19 cellular contexts compared by ENCODE assay signal in the genomic region with DNA sequence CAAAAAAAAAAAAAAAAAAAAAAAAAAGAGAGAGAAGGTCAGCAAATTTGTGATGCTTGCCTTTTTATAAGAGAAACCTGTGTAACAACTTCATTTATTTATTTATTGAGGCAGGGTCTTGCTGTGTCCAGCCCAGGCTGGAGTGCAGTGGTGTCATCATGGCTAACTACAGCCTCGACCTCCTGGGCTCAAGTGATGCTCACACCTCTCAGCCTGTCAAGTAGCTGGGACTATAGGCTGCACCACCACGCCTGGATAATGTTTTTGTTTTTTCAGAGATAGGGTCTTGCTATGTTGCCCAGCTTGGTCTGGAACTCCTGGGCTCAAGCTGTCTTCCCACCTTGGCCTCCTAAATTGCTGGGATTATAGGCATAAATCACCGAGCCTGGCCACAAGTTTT. TPM values are rescaled to one million over a fixed set of nuclear protein-coding genes. Genes with fewer than 3 reads are reported as not detected.
A peak's percentile ranks its signal among the peaks of the same experiment; 100 is the strongest.
DNase-seq lines count a peak whose midpoint lies in the region; ATAC-seq and TF ChIP-seq lines count a peak whose summit lies in the region.
"Had no signal": no experiment of that assay in that cellular context is flagged by ENCODE, and none has a peak within 500 bp of the region (broad histone marks: within the 10 kb centered on the region; RNA-seq: fewer than 3 reads in every experiment).

No MANE protein-coding gene starts in this region.

- H3K36me3 Mint-ChIP-seq in type B pancreatic cell: peaks cover 5% of the 10 kb centered on the region
- peaks cover 17% of the 10 kb centered on the region for H3K36me3 Mint-ChIP-seq in activated naive CD4-positive, alpha-beta T cell treated with anti-CD3 and anti-CD28 coated beads for 36 hours (ENCODE audit: low read depth)
- peaks cover 9% of the 10 kb centered on the region for H3K36me3 Mint-ChIP-seq in activated naive CD8-positive, alpha-beta T cell treated with anti-CD3 and anti-CD28 coated beads, Interleukin-2, amount 50 U/mL, for 24 hours (ENCODE audit: low read depth)

- H3K27me3 Mint-ChIP-seq in type B pancreatic cell: no peaks in the 10 kb centered on the region
- H3K27me3 Mint-ChIP-seq in activated naive CD4-positive, alpha-beta T cell treated with anti-CD3 and anti-CD28 coated beads for 36 hours (ENCODE audit: low read depth): no peaks in the 10 kb centered on the region
- H3K27me3 Mint-ChIP-seq in activated naive CD8-positive, alpha-beta T cell treated with anti-CD3 and anti-CD28 coated beads, Interleukin-2, amount 50 U/mL, for 24 hours: no peaks in the 10 kb centered on the region

- CTCF ChIA-PET in activated naive CD4-positive, alpha-beta T cell treated with anti-CD3 and anti-CD28 coated beads for 36 hours (lab: Charles Lee): no interaction called here

- TF ChIP-seq CTCF in right atrium auricular region (IDR thresholded peaks at IDR 0.05): no peak
- TF ChIP-seq CTCF in left ventricle myocardium inferior (IDR thresholded peaks at IDR 0.05; ENCODE audit: borderline replicate concordance): no peak
- no peak for TF ChIP-seq CTCF in type B pancreatic cell (conservative IDR thresholded peaks at IDR 0.05)

- H3K9me3 Mint-ChIP-seq in type B pancreatic cell: no peaks in the 10 kb centered on the region
- no peaks in the 10 kb centered on the region for H3K9me3 Mint-ChIP-seq in activated naive CD4-positive, alpha-beta T cell treated with anti-CD3 and anti-CD28 coated beads for 36 hours
- H3K9me3 Mint-ChIP-seq in activated naive CD8-positive, alpha-beta T cell treated with anti-CD3 and anti-CD28 coated beads, Interleukin-2, amount 50 U/mL, for 24 hours: no peaks in the 10 kb centered on the region

- H3K4me3 Mint-ChIP-seq in type B pancreatic cell: no peak overlapping the region
- H3K4me3 Mint-ChIP-seq in activated naive CD4-positive, alpha-beta T cell treated with anti-CD3 and anti-CD28 coated beads for 36 hours: no peak overlapping the region
- no peak overlapping the region for H3K4me3 Mint-ChIP-seq in activated naive CD8-positive, alpha-beta T cell treated with anti-CD3 and anti-CD28 coated beads, Interleukin-2, amount 50 U/mL, for 24 hours
- H3K4me3 Mint-ChIP-seq: CD8-positive, alpha-beta T cell had no signal

- DNase-seq in right atrium auricular region (ENCODE audit: low spot score): peak; percentile 38
- no peak for DNase-seq in left ventricle myocardium inferior
- DNase-seq in left lobe of liver (ENCODE audit: low spot score): peak; percentile 14
- DNase-seq in type B pancreatic cell (ENCODE audit: extremely low spot score, unreplicated experiment): peak; percentile 13
- DNase-seq in activated naive CD4-positive, alpha-beta T cell treated with anti-CD3 and anti-CD28 coated beads for 36 hours: no peak
- no peak for DNase-seq in activated naive CD8-positive, alpha-beta T cell treated with anti-CD3 and anti-CD28 coated beads, Interleukin-2, amount 50 U/mL, for 24 hours
- DNase-seq: 8988T, ACHN, AML-193, C1 segment of cervical spinal cord, Caco-2, DMS153, DND-41, GM23248, H7, HCEC 1CT had no signal

- no peak overlapping the region for H3K27ac Mint-ChIP-seq in type B pancreatic cell
- no peak overlapping the region for H3K27ac Mint-ChIP-seq in activated naive CD4-positive, alpha-beta T cell treated with anti-CD3 and anti-CD28 coated beads for 36 hours
- no peak overlapping the region for H3K27ac Mint-ChIP-seq in activated naive CD8-positive, alpha-beta T cell treated with anti-CD3 and anti-CD28 coated beads, Interleukin-2, amount 50 U/mL, for 24 hours
- H3K27ac Mint-ChIP-seq: CD8-positive, alpha-beta T cell had no signal

- ATAC-seq in left lobe of liver (no peak), HG03439 (IDR thresholded peaks at IDR 0.05; ENCODE audit: unreplicated experiment) (no peak)
- ATAC-seq in activated naive CD8-positive, alpha-beta T cell treated with anti-CD3 and anti-CD28 coated beads, Interleukin-2, amount 50 U/mL, for 24 hours: no peak
- ATAC-seq: A549; CD8-positive, alpha-beta T cell had no signal

- H3K36me3 ChIP-seq in right atrium auricular region (no peaks in the 10 kb centered on the region), left ventricle myocardium inferior (no peaks in the 10 kb centered on the region)

- H3K4me3 ChIP-seq in right atrium auricular region (no peak overlapping the region), left ventricle myocardium inferior (no peak overlapping the region)
- H3K4me3 ChIP-seq: A549, GM23248 had no signal

- H3K9me3 ChIP-seq in right atrium auricular region (no peaks in the 10 kb centered on the region), left ventricle myocardium inferior (replicated peaks) (no peaks in the 10 kb centered on the region)
- H3K9me3 ChIP-seq: A549, Caco-2 had no signal

- no peaks in the 10 kb centered on the region for H3K27me3 ChIP-seq in right atrium auricular region
- no peaks in the 10 kb centered on the region for H3K27me3 ChIP-seq in left ventricle myocardium inferior (ENCODE audit: low read depth)

- H3K4me1 Mint-ChIP-seq in type B pancreatic cell (ENCODE audit: unreplicated experiment): no peaks in the 10 kb centered on the region
- no peaks in the 10 kb centered on the region for H3K4me1 Mint-ChIP-seq in activated naive CD4-positive, alpha-beta T cell treated with anti-CD3 and anti-CD28 coated beads for 36 hours (ENCODE audit: low read depth)
- no peaks in the 10 kb centered on the region for H3K4me1 Mint-ChIP-seq in activated naive CD8-positive, alpha-beta T cell treated with anti-CD3 and anti-CD28 coated beads, Interleukin-2, amount 50 U/mL, for 24 hours

- H3K4me1 ChIP-seq in right atrium auricular region (no peaks in the 10 kb centered on the region), left ventricle myocardium inferior (peaks cover 4% of the 10 kb centered on the region)
- H3K4me1 ChIP-seq: A549, Caco-2 had no signal

- intact Hi-C loops in left ventricle myocardium inferior (cut with micrococcal nuclease): no loop called here
- intact Hi-C loops in activated naive CD4-positive, alpha-beta T cell treated with anti-CD3 and anti-CD28 coated beads for 36 hours (cut with micrococcal nuclease): no loop called here

- H3K27ac ChIP-seq in right atrium auricular region (no peak overlapping the region), left ventricle myocardium inferior (replicated peaks) (no peak overlapping the region)
- H3K27ac ChIP-seq: A549, GM23248 had no signal

RNA-seq across cellular contexts. Expression of a gene that starts 42.4 kb away (rescaled TPM):
- total RNA-seq in right atrium auricular region (10 to 100 TPM; 13.4 to 20.4 TPM), left ventricle myocardium inferior (12.8 TPM), left lobe of liver (828 TPM), type B pancreatic cell (ENCODE audit: low replicate concordance) (119 and 149 TPM in 2 replicates)
- 10 to 100 TPM; 56.3 to 64.8 TPM for total RNA-seq in activated naive CD4-positive, alpha-beta T cell treated with anti-CD3 and anti-CD28 coated beads for 36 hours

RNA-seq across cellular contexts. Expression of a gene that starts 43.4 kb away (rescaled TPM):
- total RNA-seq in right atrium auricular region: under 1 TPM; 0.43 to 0.70 TPM
- 0.14 TPM for total RNA-seq in left ventricle myocardium inferior
- total RNA-seq in left lobe of liver: 4.4 TPM
- total RNA-seq in type B pancreatic cell (ENCODE audit: low replicate concordance): 7.0 and 12.4 TPM in 2 replicates
- 1 to 10 TPM; 6.9 to 8.6 TPM for total RNA-seq in activated naive CD4-positive, alpha-beta T cell treated with anti-CD3 and anti-CD28 coated beads for 36 hours
- total RNA-seq: GM23248 had no signal

Comparison
In these comparisons a context has a peak if more than half of its experiments do, and no peak if none do; other contexts are left out.
1. DNase-seq: peak in right atrium auricular region (single experiment), left lobe of liver (single experiment) and type B pancreatic cell (single experiment); none in left ventricle myocardium inferior (single experiment), activated naive CD4-positive, alpha-beta T cell treated with anti-CD3 and anti-CD28 coated beads for 36 hours (single experiment) and activated naive CD8-positive, alpha-beta T cell treated with anti-CD3 and anti-CD28 coated beads, Interleukin-2, amount 50 U/mL, for 24 hours (single experiment).